Comparison of ENCODE assay signal across 8 cellular contexts in the genomic region with DNA sequence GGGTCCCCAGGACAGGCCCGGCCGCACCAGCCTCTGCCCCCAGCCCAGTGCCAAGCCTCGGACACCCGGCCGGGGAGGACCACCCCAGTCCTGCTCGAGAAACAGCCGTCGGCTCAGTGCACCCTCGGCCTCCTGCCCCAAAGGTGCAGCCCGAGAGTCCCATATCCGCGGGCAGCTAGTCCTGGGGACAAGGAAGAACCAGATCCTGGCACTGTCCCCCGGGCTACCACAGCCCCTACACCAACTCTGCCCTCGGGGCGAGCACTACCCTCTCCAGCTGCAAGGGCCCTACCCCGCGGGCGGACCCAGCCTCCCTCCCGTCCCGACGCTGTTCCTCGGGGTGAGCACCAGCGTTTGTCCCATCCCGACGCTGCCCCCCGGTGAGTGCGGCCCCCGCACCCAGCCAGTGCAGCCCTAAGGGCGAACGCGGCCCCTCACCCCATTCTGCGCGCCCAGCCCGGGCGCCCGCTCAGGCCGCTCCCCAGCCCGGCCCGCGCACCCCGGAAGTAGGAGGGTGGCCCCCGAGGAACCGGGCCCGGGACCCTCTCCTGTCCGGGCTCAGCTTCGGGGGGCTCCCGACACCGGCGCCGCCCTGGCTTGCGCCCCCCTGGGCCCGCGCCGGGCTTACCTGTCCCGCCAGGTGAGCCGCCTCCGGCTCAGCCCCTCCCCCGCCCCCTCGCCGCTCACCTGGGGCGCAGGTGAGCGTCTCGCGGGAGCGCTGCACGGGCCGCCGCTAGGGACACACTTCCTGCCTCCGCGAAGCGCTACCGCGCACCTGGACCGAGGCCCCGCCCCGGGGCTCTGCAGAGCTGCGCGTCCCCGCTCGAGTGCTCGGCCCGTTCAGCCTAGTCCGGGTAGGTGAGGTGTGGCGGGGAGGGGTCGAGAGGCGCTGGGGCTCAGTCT. TPM values are rescaled to one million over a fixed set of nuclear protein-coding genes. Genes with fewer than 3 reads are reported as not detected.
DNase-seq lines count a peak whose midpoint lies in the region; ATAC-seq and TF ChIP-seq lines count a peak whose summit lies in the region.

A gene with protein sequence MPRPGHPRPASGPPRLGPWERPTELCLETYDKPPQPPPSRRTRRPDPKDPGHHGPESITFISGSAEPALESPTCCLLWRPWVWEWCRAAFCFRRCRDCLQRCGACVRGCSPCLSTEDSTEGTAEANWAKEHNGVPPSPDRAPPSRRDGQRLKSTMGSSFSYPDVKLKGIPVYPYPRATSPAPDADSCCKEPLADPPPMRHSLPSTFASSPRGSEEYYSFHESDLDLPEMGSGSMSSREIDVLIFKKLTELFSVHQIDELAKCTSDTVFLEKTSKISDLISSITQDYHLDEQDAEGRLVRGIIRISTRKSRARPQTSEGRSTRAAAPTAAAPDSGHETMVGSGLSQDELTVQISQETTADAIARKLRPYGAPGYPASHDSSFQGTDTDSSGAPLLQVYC (minus strand): TSS at position 747 of the 903 bp plus-strand sequence. CDS start 8,088 bp downstream, outside the sequence.

- DNase-seq in GM13977 (ENCODE audit: low spot score) (peak; percentile 47), RWPE1 (ENCODE audit: low spot score) (peak; percentile 87), immature natural killer cell (peak in 2 of 3 donors; percentile 13), SKM-1 (lab: John Stamatoyannopoulos, UW; ENCODE audit: unreplicated experiment) (no peak)
- DNase-seq in stimulated activated CD4-positive, alpha-beta T cell treated with anti-CD3 and anti-CD28 coated beads, TNF-alpha, amount 100 ng/mL, for 1 hour (ENCODE audit: low read depth in 3 of 3, low spot score in 1 of 3), result peak in 2 of 3 donors; percentile 22 to 30

- CTCF ChIA-PET in RWPE1 (lab: Yijun Ruan, JAX), result interaction anchor here (1.1 kb wide), 1 partner anchor 85 kb away, joined by 3 read pairs; no protein-coding TSS in a partner anchor

- POLR2A ChIA-PET in RWPE1 (lab: Yijun Ruan, JAX; ENCODE audit: low non-redundant PET), result interaction anchor here (0.6 to 1.6 kb wide), 6 partner anchors 34 to 130 kb away, joined by 3 to 6 read pairs (median 3); partner anchors contain the start of gene GPN2

- H3K27ac Mint-ChIP-seq in immature natural killer cell, result peak within 1 kb of the TSS in 2 of 6 donors; percentile 26 to 65

- in situ Hi-C loops in GM13977 (cut with MboI; ENCODE audit: low pct_unique_long_range_greater_than_20kb, low sequenced_read_pairs, unreplicated experiment), result no loop called here

- peaks cover 0 to 2% (median 0%) of the 10 kb centered on the region in 6 donors for H3K9me3 Mint-ChIP-seq in immature natural killer cell

- peak within 1 kb of the TSS; percentile 66 to 88 (median 80) for H3K4me3 Mint-ChIP-seq in immature natural killer cell

- no peaks in the 10 kb centered on the region for H3K36me3 Mint-ChIP-seq in immature natural killer cell

- H3K4me1 Mint-ChIP-seq in immature natural killer cell, result peaks cover 7 to 11% of the 10 kb centered on the region in 2 donors

- peaks cover 6 to 35% (median 11%) of the 10 kb centered on the region in 3 donors for H3K27me3 Mint-ChIP-seq in immature natural killer cell (ENCODE audit: low read depth in 3 of 3)

- H3K27ac ChIP-seq in RWPE1, result peak within 1 kb of the TSS; percentile 94
- H3K27ac ChIP-seq in angular gyrus (ENCODE audit: low read depth, low read length), result peak within 1 kb of the TSS; percentile 66

- TF ChIP-seq CTCF in GM13977 (IDR thresholded peaks at IDR 0.05; ENCODE audit: extremely low read depth, insufficient read depth, missing control alignments), result no peak
- peak; percentile 34 for TF ChIP-seq CTCF in RWPE1 (conservative IDR thresholded peaks at IDR 0.05; ENCODE audit: low read depth)

- ATAC-seq in HG03196 (IDR thresholded peaks at IDR 0.05; ENCODE audit: unreplicated experiment) (no peak), HG02623 (IDR thresholded peaks at IDR 0.05; ENCODE audit: unreplicated experiment) (no peak)

RNA-seq across cellular contexts. Expression of the gene that starts here (rescaled TPM):
- 1 to 10 TPM in 1 of 3 donors, under 1 TPM in 1, not detected in 1; 0.29 to 1.3 TPM for polyA plus RNA-seq in immature natural killer cell
